Comparison of ENCODE assay signal across 1 cellular context in the genomic region with DNA sequence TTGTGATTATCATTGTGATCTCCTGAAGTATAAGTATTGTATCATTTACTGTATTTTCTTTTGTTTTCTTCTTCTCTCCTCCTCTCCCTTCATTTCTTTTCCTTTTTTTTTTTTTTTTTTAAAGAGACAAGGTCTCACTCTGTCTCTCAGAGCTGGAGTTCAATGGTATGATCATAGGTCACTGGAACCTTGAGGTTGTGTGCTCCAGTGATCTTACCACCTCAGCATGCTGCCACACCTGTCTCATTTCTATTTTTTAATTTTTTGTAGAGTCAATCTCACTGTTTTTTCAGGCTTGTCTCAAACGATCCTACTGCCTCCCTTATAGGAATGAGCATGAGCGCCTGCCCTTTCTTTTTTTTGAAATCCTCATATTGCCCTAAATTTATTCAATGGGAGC.
TF ChIP-seq lines count a peak whose summit lies in the region.

No MANE protein-coding gene starts in this region.

TF ChIP-seq in GM12878, 131 proteins besides CTCF, POLR2A, EP300 and RAD21:
- TF ChIP-seq CBX5 (IDR thresholded peaks at IDR 0.05; ENCODE audit: low read depth) (no peak), NFYA (IDR thresholded peaks at IDR 0.05; ENCODE audit: borderline replicate concordance, low read depth, low read length) (no peak), TAF1 (IDR thresholded peaks at IDR 0.05; ENCODE audit: borderline replicate concordance, low read depth, low read length) (no peak), RFX5 (IDR thresholded peaks at IDR 0.05; ENCODE audit: low read depth, low read length) (no peak), YBX1 (IDR thresholded peaks at IDR 0.05) (no peak), ZNF384 (IDR thresholded peaks at IDR 0.05; ENCODE audit: borderline replicate concordance, low read depth, low read length) (no peak), IKZF2 (IDR thresholded peaks at IDR 0.05) (no peak)
- TF ChIP-seq, protein P1, sequence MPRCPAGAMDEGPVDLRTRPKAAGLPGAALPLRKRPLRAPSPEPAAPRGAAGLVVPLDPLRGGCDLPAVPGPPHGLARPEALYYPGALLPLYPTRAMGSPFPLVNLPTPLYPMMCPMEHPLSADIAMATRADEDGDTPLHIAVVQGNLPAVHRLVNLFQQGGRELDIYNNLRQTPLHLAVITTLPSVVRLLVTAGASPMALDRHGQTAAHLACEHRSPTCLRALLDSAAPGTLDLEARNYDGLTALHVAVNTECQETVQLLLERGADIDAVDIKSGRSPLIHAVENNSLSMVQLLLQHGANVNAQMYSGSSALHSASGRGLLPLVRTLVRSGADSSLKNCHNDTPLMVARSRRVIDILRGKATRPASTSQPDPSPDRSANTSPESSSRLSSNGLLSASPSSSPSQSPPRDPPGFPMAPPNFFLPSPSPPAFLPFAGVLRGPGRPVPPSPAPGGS (IDR thresholded peaks at IDR 0.05; ENCODE audit: borderline replicate concordance, insufficient read depth, low read depth, low read length, poor library complexity, severe bottlenecking) = no peak
- TF ChIP-seq, protein P2, sequence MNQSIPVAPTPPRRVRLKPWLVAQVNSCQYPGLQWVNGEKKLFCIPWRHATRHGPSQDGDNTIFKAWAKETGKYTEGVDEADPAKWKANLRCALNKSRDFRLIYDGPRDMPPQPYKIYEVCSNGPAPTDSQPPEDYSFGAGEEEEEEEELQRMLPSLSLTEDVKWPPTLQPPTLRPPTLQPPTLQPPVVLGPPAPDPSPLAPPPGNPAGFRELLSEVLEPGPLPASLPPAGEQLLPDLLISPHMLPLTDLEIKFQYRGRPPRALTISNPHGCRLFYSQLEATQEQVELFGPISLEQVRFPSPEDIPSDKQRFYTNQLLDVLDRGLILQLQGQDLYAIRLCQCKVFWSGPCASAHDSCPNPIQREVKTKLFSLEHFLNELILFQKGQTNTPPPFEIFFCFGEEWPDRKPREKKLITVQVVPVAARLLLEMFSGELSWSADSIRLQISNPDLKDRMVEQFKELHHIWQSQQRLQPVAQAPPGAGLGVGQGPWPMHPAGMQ (IDR thresholded peaks at IDR 0.05; ENCODE audit: borderline replicate concordance) = no peak
